ENCODE assay signal across 15 cellular contexts in genomic region chr7:96778263-96778662, GRCh38.
DNase-seq lines count a peak whose midpoint lies in the region; ATAC-seq and TF ChIP-seq lines count a peak whose summit lies in the region.
"Had no signal": no experiment of that assay in that cellular context is flagged by ENCODE, and none has a peak within 500 bp of the region (broad histone marks: within the 10 kb centered on the region; RNA-seq: fewer than 3 reads in every experiment).

No MANE protein-coding gene starts in this region.

- H3K27ac Mint-ChIP-seq in WTC11 (no peak overlapping the region), osteocyte (ENCODE audit: unreplicated experiment) (no peak overlapping the region)
- H3K27ac Mint-ChIP-seq in activated T-helper 2 cell treated with anti-CD3 and anti-CD28 coated beads, Interferon-gamma antibody, Interleukin-2, Interleukin-4, amounts not matched to agents 10 μg/mL and 5 μg/mL and 100 μg/mL, durations not matched to agents 14 hours and 24 hours and 36 hours: no peak overlapping the region
- H3K27ac Mint-ChIP-seq: immature natural killer cell had no signal

- no peak overlapping the region for H3K9ac ChIP-seq in mesenchymal stem cell (ENCODE audit: low read length)

- no peak overlapping the region for H2AK5ac ChIP-seq in mesenchymal stem cell (ENCODE audit: low read length, severe bottlenecking)

- intact Hi-C loops in activated T-helper 2 cell treated with anti-CD3 and anti-CD28 coated beads, Interferon-gamma antibody, Interleukin-2, Interleukin-4, amounts not matched to agents 10 μg/mL and 5 μg/mL and 100 μg/mL, durations not matched to agents 14 hours and 24 hours and 36 hours (cut with micrococcal nuclease): no loop called here

- H3K9me3 ChIP-seq in mesenchymal stem cell (ENCODE audit: control insufficient read depth, low read length): no peaks in the 10 kb centered on the region
- H3K9me3 ChIP-seq: psoas muscle, tibial nerve had no signal

- no peaks in the 10 kb centered on the region for H3K4me1 Mint-ChIP-seq in WTC11
- H3K4me1 Mint-ChIP-seq in osteocyte (ENCODE audit: unreplicated experiment): no peaks in the 10 kb centered on the region
- no peaks in the 10 kb centered on the region for H3K4me1 Mint-ChIP-seq in activated T-helper 2 cell treated with anti-CD3 and anti-CD28 coated beads, Interferon-gamma antibody, Interleukin-2, Interleukin-4, amounts not matched to agents 10 μg/mL and 5 μg/mL and 100 μg/mL, durations not matched to agents 14 hours and 24 hours and 36 hours (ENCODE audit: low read depth)

- no peaks in the 10 kb centered on the region for H3K36me3 ChIP-seq in mesenchymal stem cell (ENCODE audit: control insufficient read depth in 1 of 2, insufficient read depth in 2 of 2, low read depth in 1 of 2, low read length in 2 of 2)
- H3K36me3 ChIP-seq: tibial nerve had no signal

- H3K36me3 Mint-ChIP-seq in WTC11 (no peaks in the 10 kb centered on the region), osteocyte (ENCODE audit: unreplicated experiment) (no peaks in the 10 kb centered on the region)
- H3K36me3 Mint-ChIP-seq in activated T-helper 2 cell treated with anti-CD3 and anti-CD28 coated beads, Interferon-gamma antibody, Interleukin-2, Interleukin-4, amounts not matched to agents 10 μg/mL and 5 μg/mL and 100 μg/mL, durations not matched to agents 14 hours and 24 hours and 36 hours (ENCODE audit: low read depth): no peaks in the 10 kb centered on the region
- H3K36me3 Mint-ChIP-seq: immature natural killer cell had no signal

- H3K4me3 Mint-ChIP-seq in WTC11 (no peak overlapping the region), osteocyte (ENCODE audit: unreplicated experiment) (no peak overlapping the region)
- H3K4me3 Mint-ChIP-seq in activated T-helper 2 cell treated with anti-CD3 and anti-CD28 coated beads, Interferon-gamma antibody, Interleukin-2, Interleukin-4, amounts not matched to agents 10 μg/mL and 5 μg/mL and 100 μg/mL, durations not matched to agents 14 hours and 24 hours and 36 hours (ENCODE audit: low read depth): no peak overlapping the region
- H3K4me3 Mint-ChIP-seq: activated T-cell treated with anti-CD3 and anti-CD28 coated beads, Interleukin-2, amount 50 U/mL, for 4 hours; immature natural killer cell had no signal

- H2BK5ac ChIP-seq in mesenchymal stem cell (ENCODE audit: low read depth, low read length, poor library complexity, severe bottlenecking): no peak overlapping the region

- H2AFZ ChIP-seq in mesenchymal stem cell (ENCODE audit: low read depth, low read length): no peak overlapping the region

- peak; percentile 2 for DNase-seq in NCI-H345 (lab: John Stamatoyannopoulos, UW)
- DNase-seq in NCI-H345 treated with DMSO at 0.1 percent for 48 hours (lab: John Stamatoyannopoulos, UW; ENCODE audit: unreplicated experiment): no peak
- no peak for DNase-seq in LNCaP clone FGC (ENCODE audit: low read depth)
- DNase-seq in WTC11 (ENCODE audit: low spot score): peak; percentile 35
- no peak for DNase-seq in osteocyte (ENCODE audit: extremely low spot score, unreplicated experiment)
- no peak for DNase-seq in NCI-H510A (lab: John Stamatoyannopoulos, UW)
- no peak for DNase-seq in mesenchymal stem cell
- no peak for DNase-seq in activated T-helper 2 cell treated with anti-CD3 and anti-CD28 coated beads, Interferon-gamma antibody, Interleukin-2, Interleukin-4, amounts not matched to agents 10 μg/mL and 5 μg/mL and 100 μg/mL, durations not matched to agents 14 hours and 24 hours and 36 hours (ENCODE audit: low spot score)
- DNase-seq: ACHN; activated T-cell treated with anti-CD3 and anti-CD28 coated beads, Interleukin-2, amount 50 U/mL, for 4 hours; immature natural killer cell; NCI-H1048; psoas muscle had no signal

- H3K4ac ChIP-seq in mesenchymal stem cell (ENCODE audit: low read depth in 1 of 2, low read length in 2 of 2): no peak overlapping the region

- no peak overlapping the region for H3K27ac ChIP-seq in mesenchymal stem cell (ENCODE audit: low read length, poor library complexity, severe bottlenecking)
- H3K27ac ChIP-seq: psoas muscle, tibial nerve had no signal

- H3K9me3 Mint-ChIP-seq in WTC11 (no peaks in the 10 kb centered on the region), osteocyte (ENCODE audit: unreplicated experiment) (no peaks in the 10 kb centered on the region)
- H3K9me3 Mint-ChIP-seq in activated T-helper 2 cell treated with anti-CD3 and anti-CD28 coated beads, Interferon-gamma antibody, Interleukin-2, Interleukin-4, amounts not matched to agents 10 μg/mL and 5 μg/mL and 100 μg/mL, durations not matched to agents 14 hours and 24 hours and 36 hours: no peaks in the 10 kb centered on the region
- H3K9me3 Mint-ChIP-seq: activated T-cell treated with anti-CD3 and anti-CD28 coated beads, Interleukin-2, amount 50 U/mL, for 4 hours; immature natural killer cell had no signal

- no peak overlapping the region for H3K18ac ChIP-seq in mesenchymal stem cell (ENCODE audit: low read depth in 1 of 2, low read length in 2 of 2)

- H3K4me3 ChIP-seq in LNCaP clone FGC (ENCODE audit: low read depth, low read length): no peak overlapping the region
- no peak overlapping the region for H3K4me3 ChIP-seq in mesenchymal stem cell (ENCODE audit: insufficient read depth in 1 of 2, low read depth in 1 of 2, low read length in 2 of 2)
- H3K4me3 ChIP-seq: psoas muscle, tibial nerve had no signal

- H3K27me3 Mint-ChIP-seq in WTC11 (ENCODE audit: low read depth) (no peaks in the 10 kb centered on the region; the same call in 1 of the 2 replicates), osteocyte (ENCODE audit: unreplicated experiment) (peaks cover 26% of the 10 kb centered on the region)
- peaks cover 21% of the 10 kb centered on the region for H3K27me3 Mint-ChIP-seq in activated T-helper 2 cell treated with anti-CD3 and anti-CD28 coated beads, Interferon-gamma antibody, Interleukin-2, Interleukin-4, amounts not matched to agents 10 μg/mL and 5 μg/mL and 100 μg/mL, durations not matched to agents 14 hours and 24 hours and 36 hours (ENCODE audit: low read depth)

- no peaks in the 10 kb centered on the region for H3K27me3 ChIP-seq in mesenchymal stem cell (ENCODE audit: control insufficient read depth in 1 of 2, insufficient read depth in 1 of 2, low read length in 2 of 2)
- H3K27me3 ChIP-seq: tibial nerve had no signal

- TF ChIP-seq CTCF in LNCaP clone FGC (IDR thresholded peaks at IDR 0.05; ENCODE audit: control insufficient read depth, extremely low read depth, insufficient read depth) (peak; percentile 30), WTC11 (IDR thresholded peaks at IDR 0.05) (no peak), osteocyte (IDR thresholded peaks at IDR 0.05) (peak; percentile 20)

- CTCF ChIA-PET in WTC11 (lab: Charles Lee): interaction anchor here (0.9 kb wide), 1 partner anchor 49 kb away, joined by 4 read pairs; no protein-coding TSS in a partner anchor

- no peak overlapping the region for H4K91ac ChIP-seq in mesenchymal stem cell (ENCODE audit: low read length)

- H4K8ac ChIP-seq in mesenchymal stem cell (ENCODE audit: low read length): no peak overlapping the region

- H2BK15ac ChIP-seq in mesenchymal stem cell (ENCODE audit: low read depth, poor library complexity, severe bottlenecking): no peak overlapping the region

- H2BK120ac ChIP-seq in mesenchymal stem cell (ENCODE audit: low read depth, low read length): no peak overlapping the region

- no peak overlapping the region for H3K4me2 ChIP-seq in mesenchymal stem cell (ENCODE audit: low read length, poor library complexity, severe bottlenecking)

- H3K79me1 ChIP-seq in mesenchymal stem cell (replicated peaks; ENCODE audit: low read length, poor library complexity, severe bottlenecking): no peaks in the 10 kb centered on the region

- no peaks in the 10 kb centered on the region for H3K4me1 ChIP-seq in mesenchymal stem cell (ENCODE audit: control insufficient read depth, insufficient read depth, low read depth, low read length)
- H3K4me1 ChIP-seq: psoas muscle had no signal

- no peak overlapping the region for H3K14ac ChIP-seq in mesenchymal stem cell (ENCODE audit: low read length in 2 of 2)

- H2BK12ac ChIP-seq in mesenchymal stem cell (ENCODE audit: low read length in 2 of 2): no peak overlapping the region

- H3K23ac ChIP-seq in mesenchymal stem cell (ENCODE audit: low read length in 2 of 2): no peak overlapping the region

- ATAC-seq in WTC11: peak; percentile 97
- ATAC-seq: activated CD4-positive, CD25-positive, alpha-beta regulatory T cell treated with anti-CD3 and anti-CD28 coated beads, Interleukin-2, amount 50 U/mL, for 24 hours; activated T-cell treated with anti-CD3 and anti-CD28 coated beads, Interleukin-2, amount 50 U/mL, for 4 hours; psoas muscle had no signal

- POLR2A ChIA-PET in WTC11 (lab: Charles Lee): no interaction called here

- WGBS in mesenchymal stem cell: 53% methylated on average over 3 of the region's 3 CpGs

TF ChIP-seq in WTC11, 78 proteins besides CTCF, POLR2A, EP300 and RAD21 (continues in another document):
- TF ChIP-seq, protein P1, sequence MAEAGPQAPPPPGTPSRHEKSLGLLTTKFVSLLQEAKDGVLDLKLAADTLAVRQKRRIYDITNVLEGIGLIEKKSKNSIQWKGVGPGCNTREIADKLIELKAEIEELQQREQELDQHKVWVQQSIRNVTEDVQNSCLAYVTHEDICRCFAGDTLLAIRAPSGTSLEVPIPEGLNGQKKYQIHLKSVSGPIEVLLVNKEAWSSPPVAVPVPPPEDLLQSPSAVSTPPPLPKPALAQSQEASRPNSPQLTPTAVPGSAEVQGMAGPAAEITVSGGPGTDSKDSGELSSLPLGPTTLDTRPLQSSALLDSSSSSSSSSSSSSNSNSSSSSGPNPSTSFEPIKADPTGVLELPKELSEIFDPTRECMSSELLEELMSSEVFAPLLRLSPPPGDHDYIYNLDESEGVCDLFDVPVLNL (CRISPR knock-in tag; IDR thresholded peaks at IDR 0.05; ENCODE audit: borderline replicate concordance, low read depth): no peak

Comparison
In these comparisons a context has a peak if more than half of its experiments do, and no peak if none do; other contexts are left out.
1. DNase-seq: peak in NCI-H345 (single experiment) and WTC11 (single experiment); none in NCI-H345 treated with DMSO at 0.1 percent for 48 hours (single experiment), LNCaP clone FGC (single experiment), osteocyte (single experiment), NCI-H510A (single experiment), mesenchymal stem cell (single experiment) and activated T-helper 2 cell treated with anti-CD3 and anti-CD28 coated beads, Interferon-gamma antibody, Interleukin-2, Interleukin-4, amounts not matched to agents 10 μg/mL and 5 μg/mL and 100 μg/mL, durations not matched to agents 14 hours and 24 hours and 36 hours (single experiment).